Comparison of ENCODE assay signal across 14 cellular contexts in the genomic region with DNA sequence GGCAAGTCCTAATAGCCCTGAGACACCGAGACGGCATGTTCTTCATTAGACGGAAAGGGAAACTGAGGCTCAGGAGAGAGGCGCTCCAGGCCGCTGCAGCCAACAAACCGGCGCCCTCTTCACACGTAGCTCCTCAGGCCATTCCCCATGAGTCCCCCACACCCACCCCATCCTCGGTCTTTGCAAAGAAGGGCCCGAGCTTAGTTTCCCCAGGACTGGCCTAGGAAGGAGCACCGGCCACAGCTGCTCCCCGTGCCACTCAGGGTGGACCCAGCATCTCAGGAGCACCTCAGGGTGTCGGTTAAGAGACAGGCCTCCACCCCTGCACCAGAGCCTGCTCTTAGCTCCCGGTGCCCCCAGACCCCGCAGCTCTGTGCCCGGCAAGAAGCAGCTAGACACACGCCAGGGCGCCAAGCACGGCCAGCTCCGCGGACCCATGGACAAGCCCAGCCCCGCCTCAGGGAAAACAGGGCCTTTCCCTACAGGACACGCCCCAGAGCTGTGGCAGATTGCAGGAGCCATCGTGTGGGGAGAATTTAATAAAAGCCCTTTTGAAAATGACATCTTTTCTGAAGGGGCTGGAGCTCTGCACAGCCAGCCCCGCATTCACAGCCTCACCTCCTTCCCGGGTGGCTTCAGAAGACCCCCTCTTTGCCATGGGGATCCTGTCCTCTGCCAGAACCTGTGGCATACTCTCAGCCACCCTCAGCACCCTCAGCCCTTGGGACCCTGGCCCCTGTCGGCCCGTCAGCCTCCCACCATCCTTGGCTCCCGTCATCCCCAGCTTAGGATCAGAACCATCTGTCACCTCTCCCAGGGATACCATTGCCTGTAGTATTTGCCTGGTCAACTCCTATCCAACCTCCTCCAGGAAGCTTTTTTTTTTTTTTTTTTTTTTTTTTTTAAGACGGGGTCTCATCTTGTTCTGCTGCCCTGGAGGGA. TPM values are rescaled to one million over a fixed set of nuclear protein-coding genes. Genes with fewer than 3 reads are reported as not detected.
DNase-seq lines count a peak whose midpoint lies in the region; ATAC-seq and TF ChIP-seq lines count a peak whose summit lies in the region.
"Had no signal": no experiment of that assay in that cellular context is flagged by ENCODE, and none has a peak within 500 bp of the region (broad histone marks: within the 10 kb centered on the region; RNA-seq: fewer than 3 reads in every experiment).

No MANE protein-coding gene starts in this region.

- no peak overlapping the region for H3K9ac ChIP-seq in H9 (ENCODE audit: extremely low read depth, insufficient read length, low read length)

- H2AK5ac ChIP-seq in H9 (ENCODE audit: insufficient read length, low read length) = no peak overlapping the region

- H3K23ac ChIP-seq in H9 (ENCODE audit: insufficient read length, low read depth, low read length) = no peak overlapping the region

- H3K23me2 ChIP-seq in H9 (ENCODE audit: insufficient read length, low read depth, low read length, poor library complexity, severe bottlenecking) = peaks cover 9% of the 10 kb centered on the region

- H4K8ac ChIP-seq in H9 (replicated peaks; ENCODE audit: insufficient read length, low read depth, low read length) = no peak overlapping the region

- TF ChIP-seq CTCF in CD4-positive, alpha-beta T cell (IDR thresholded peaks at IDR 0.05) = no peak
- no peak for TF ChIP-seq CTCF in H9 (conservative IDR thresholded peaks at IDR 0.05)
- TF ChIP-seq CTCF in WERI-Rb-1 (IDR thresholded peaks at IDR 0.05; ENCODE audit: low read depth, low read length) = no peak
- TF ChIP-seq CTCF in nephron (IDR thresholded peaks at IDR 0.05; ENCODE audit: unreplicated experiment in 3 of 3) = no peak
- TF ChIP-seq CTCF in GM13976 (IDR thresholded peaks at IDR 0.05; ENCODE audit: borderline replicate concordance, control extremely low read depth, extremely low read depth, insufficient read depth, missing control alignments) = no peak

- no peak overlapping the region for H3K56ac ChIP-seq in H9 (ENCODE audit: insufficient read length, low read depth, low read length)

- no peak overlapping the region for H2BK120ac ChIP-seq in H9 (ENCODE audit: low read depth, low read length, poor library complexity, severe bottlenecking)

- H3K4me2 ChIP-seq in H9 (ENCODE audit: insufficient read depth, insufficient read length, low read length) = peak overlapping the region; percentile 30

- H3K27ac Mint-ChIP-seq in CD4-positive, alpha-beta T cell = peak overlapping the region; percentile 33
- no peak overlapping the region for H3K27ac Mint-ChIP-seq in H9
- no peak overlapping the region for H3K27ac Mint-ChIP-seq in nephron

- H4K5ac ChIP-seq in H9 (ENCODE audit: insufficient read length, low read depth, low read length) = no peak overlapping the region

- H3K36me3 Mint-ChIP-seq in CD4-positive, alpha-beta T cell (ENCODE audit: low read depth) = peaks cover 53% of the 10 kb centered on the region
- H3K36me3 Mint-ChIP-seq in H9 (ENCODE audit: insufficient read depth in 1 of 3, low read depth in 3 of 3) (no peaks in the 10 kb centered on the region), nephron (ENCODE audit: low read depth) (no peaks in the 10 kb centered on the region)

- no peak overlapping the region for H2BK12ac ChIP-seq in H9 (ENCODE audit: insufficient read length, low read depth, low read length)

- no peak overlapping the region; the same call in 1 of the 2 replicates for H3K14ac ChIP-seq in H9 (ENCODE audit: insufficient read depth, low read length)

- H3T11ph ChIP-seq in H9 (ENCODE audit: low read length) = no peak overlapping the region

- H2AFZ ChIP-seq in H9 (ENCODE audit: low read length) = no peak overlapping the region

- H3K4me3 ChIP-seq in WERI-Rb-1 (ENCODE audit: low read depth, low read length) = peak overlapping the region; percentile 75
- H3K4me3 ChIP-seq: SK-N-MC had no signal

- WGBS in H9 (ENCODE audit: extremely low coverage, insufficient read length, low lambda C conversion rate) = no CpG with 5 or more reads among the region's 30 CpGs

- H4K91ac ChIP-seq in H9 (ENCODE audit: insufficient read length, low read depth, low read length) = no peak overlapping the region

- H2BK20ac ChIP-seq in H9 (ENCODE audit: low read depth, low read length, poor library complexity, severe bottlenecking) = no peak overlapping the region

- in situ Hi-C loops in GM13976 (cut with MboI; ENCODE audit: low sequenced_read_pairs, unreplicated experiment) = loop anchor here (25.0 kb wide), 1 partner anchor 551 kb away; no protein-coding TSS in a partner anchor

- no peaks in the 10 kb centered on the region for H3K79me1 ChIP-seq in H9 (ENCODE audit: insufficient read depth, low read depth, low read length, poor library complexity, severe bottlenecking)

- intact Hi-C loops in CD4-positive, alpha-beta T cell (cut with DNase I, micrococcal nuclease) = loop anchor here in 1 of 2 experiments (5.0 to 10.0 kb wide), 2 partner anchors 36 to 174 kb away; a partner anchor contains a TSS

- H3K4me1 Mint-ChIP-seq in CD4-positive, alpha-beta T cell (ENCODE audit: low read depth) = peaks cover 19% of the 10 kb centered on the region
- H3K4me1 Mint-ChIP-seq in H9 = peaks cover 0 to 2% of the 10 kb centered on the region in 2 experiments; a peak in 1 of 4 replicates
- H3K4me1 Mint-ChIP-seq in nephron = no peaks in the 10 kb centered on the region

- H3K9me3 Mint-ChIP-seq in CD4-positive, alpha-beta T cell = no peaks in the 10 kb centered on the region
- H3K9me3 Mint-ChIP-seq in H9 (no peaks in the 10 kb centered on the region), nephron (no peaks in the 10 kb centered on the region)

- H3K4ac ChIP-seq in H9 (ENCODE audit: low read depth, low read length) = no peak overlapping the region

- no peak overlapping the region for H2BK5ac ChIP-seq in H9 (ENCODE audit: insufficient read length, low read length)

- no peaks in the 10 kb centered on the region for H3K27me3 Mint-ChIP-seq in CD4-positive, alpha-beta T cell
- H3K27me3 Mint-ChIP-seq in H9 (ENCODE audit: low read depth) = peaks cover 39% of the 10 kb centered on the region
- H3K27me3 Mint-ChIP-seq in nephron (ENCODE audit: low read depth) = peaks cover 28% of the 10 kb centered on the region

- no peaks in the 10 kb centered on the region for H3K79me2 ChIP-seq in H9 (ENCODE audit: insufficient read depth, low read length)

- no peaks in the 10 kb centered on the region for H3K27me3 ChIP-seq in CD4-positive, alpha-beta T cell (ENCODE audit: control insufficient read depth, insufficient read depth, low read length)
- H3K27me3 ChIP-seq in H9 (ENCODE audit: insufficient read depth, low read length) (peaks cover 11% of the 10 kb centered on the region; the same call in 1 of the 2 replicates), WERI-Rb-1 (ENCODE audit: insufficient read depth, low read depth, severe bottlenecking) (no peaks in the 10 kb centered on the region)
- H3K27me3 ChIP-seq: breast epithelium had no signal

- POLR2A ChIA-PET in CD4-positive, alpha-beta T cell (lab: Charles Lee) = interaction anchor here (0.5 to 1.4 kb wide), 2 partner anchors 73 to 805 kb away, joined by 3 read pairs; no protein-coding TSS in a partner anchor

- no peak for ATAC-seq in CD4-positive, alpha-beta T cell (ENCODE audit: poor library complexity)

- DNase-seq in CD4-positive, alpha-beta T cell = no peak
- DNase-seq in H9 = no peak
- peak; percentile 87 for DNase-seq in WERI-Rb-1
- no peak for DNase-seq in stimulated activated naive CD4-positive, alpha-beta T cell (lab: John Stamatoyannopoulos, UW)
- DNase-seq in anterior cingulate cortex (lab: John Stamatoyannopoulos, UW) = no peak
- no peak for DNase-seq in GM13976 (ENCODE audit: low spot score)
- DNase-seq in Ammon's horn (ENCODE audit: low spot score) = no peak
- DNase-seq: activated T-cell treated with anti-CD3 and anti-CD28 coated beads, Interleukin-2, amount 50 U/mL, for 1 hour; AML-193; NCI-H446 treated with DMSO at 0.1 percent for 48 hours had no signal

- peaks cover 21% of the 10 kb centered on the region for H3K36me3 ChIP-seq in WERI-Rb-1
- H3K36me3 ChIP-seq: breast epithelium had no signal

- H3K18ac ChIP-seq in H9 (ENCODE audit: insufficient read length, low read depth, low read length) = no peak overlapping the region

- H3K27ac ChIP-seq in CD4-positive, alpha-beta T cell (ENCODE audit: low read depth, low read length) = no peak overlapping the region
- no peak overlapping the region for H3K27ac ChIP-seq in H9 (ENCODE audit: insufficient read length, low read depth, low read length)
- H3K27ac ChIP-seq in WERI-Rb-1 = peak overlapping the region; percentile 93
- H3K27ac ChIP-seq: breast epithelium, epithelial cell of prostate, SK-N-MC had no signal

- no peak overlapping the region for H3K4me3 Mint-ChIP-seq in CD4-positive, alpha-beta T cell
- H3K4me3 Mint-ChIP-seq in H9 (peak overlapping the region; percentile 49 to 72), nephron (peak overlapping the region; percentile 35 to 76 (median 65))

- H3K9me3 ChIP-seq in CD4-positive, alpha-beta T cell (ENCODE audit: control insufficient read depth, low read length) = no peaks in the 10 kb centered on the region
- no peaks in the 10 kb centered on the region for H3K9me3 ChIP-seq in H9 (ENCODE audit: control insufficient read depth, low read depth, low read length)
- no peaks in the 10 kb centered on the region for H3K9me3 ChIP-seq in WERI-Rb-1 (ENCODE audit: severe bottlenecking)
- H3K9me3 ChIP-seq: breast epithelium had no signal

- no peaks in the 10 kb centered on the region for H3K4me1 ChIP-seq in H9 (ENCODE audit: insufficient read depth, low read length)

- no peaks in the 10 kb centered on the region for H4K20me1 ChIP-seq in H9 (ENCODE audit: control insufficient read depth, insufficient read depth, insufficient read length)

- CTCF ChIA-PET in CD4-positive, alpha-beta T cell (lab: Charles Lee) = interaction anchor here (0.6 to 1.5 kb wide), 3 partner anchors 20 to 66 kb away, joined by 3 read pairs; no protein-coding TSS in a partner anchor

- H2BK15ac ChIP-seq in H9 (ENCODE audit: low read depth, low read length) = no peak overlapping the region

RNA-seq across cellular contexts. Expression of a gene that starts 59.7 kb away (rescaled TPM):
- 1 to 10 TPM; 4.5 to 4.9 TPM for total RNA-seq in CD4-positive, alpha-beta T cell
- 55.0 and 55.3 TPM in 2 replicates for total RNA-seq in H9 (2021)
